Comparison of ENCODE assay signal across 20 cellular contexts in genomic region chr19:6699935-6700334, GRCh38.
DNase-seq lines count a peak whose midpoint lies in the region; ATAC-seq and FAIRE-seq lines count a peak whose summit lies in the region.
"Had no signal": no experiment of that assay in that cellular context is flagged by ENCODE, and none has a peak within 500 bp of the region (broad histone marks: within the 10 kb centered on the region; RNA-seq: fewer than 3 reads in every experiment).

No MANE protein-coding gene starts in this region.

- DNase-seq in NCI-H1092 treated with DMSO at 0.1 percent for 48 hours (lab: John Stamatoyannopoulos, UW) (no peak), NCI-H146 treated with DMSO at 0.1 percent for 48 hours (lab: John Stamatoyannopoulos, UW; ENCODE audit: unreplicated experiment) (no peak)
- DNase-seq: ACHN; AML-193; BE2C; CD4-positive, alpha-beta T cell; CD8-positive, alpha-beta memory T cell; DMS 273 treated with DMSO at 0.1 percent for 48 hours; DMS53; DMS79 treated with DMSO at 0.1 percent for 48 hours; GOT3; HFFc6 had no signal

- FAIRE-seq in A204.1 (lab: Jason Lieb, UNC) (peak; percentile 99), TTC549 (lab: Jason Lieb, UNC) (peak; percentile 98), endometrium (lab: Jason Lieb, UNC) (peak; percentile 99)
- FAIRE-seq: A549, D721Med, GM12892, H54 had no signal

- ATAC-seq in HG03354 (IDR thresholded peaks at IDR 0.05; ENCODE audit: poor library complexity, severe bottlenecking, unreplicated experiment), result no peak
- ATAC-seq: A549 had no signal
